In the genomic region with DNA sequence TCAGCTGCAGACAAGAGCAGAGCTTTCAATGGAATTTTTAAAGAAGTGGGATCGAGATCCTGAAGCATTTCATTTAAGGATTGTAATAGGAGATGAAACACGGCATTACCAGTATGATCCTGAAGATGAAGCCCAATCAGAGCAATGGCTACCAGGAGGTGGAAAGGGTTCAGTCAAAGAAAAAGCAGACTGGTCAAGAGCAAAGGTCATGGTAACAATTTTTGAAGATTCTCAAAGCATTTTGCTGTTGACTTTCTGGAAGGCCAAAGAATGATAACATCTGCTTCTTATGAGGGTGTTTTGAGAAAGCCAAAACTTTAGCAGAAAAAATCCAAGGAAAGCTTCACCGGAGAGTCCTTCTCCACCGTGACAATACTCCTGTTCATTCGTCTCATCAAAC, we compare ENCODE assay signal across 24 cellular contexts.
"Had no signal": no experiment of that assay in that cellular context is flagged by ENCODE, and none has a peak within 500 bp of the region (broad histone marks: within the 10 kb centered on the region; RNA-seq: fewer than 3 reads in every experiment).

No MANE protein-coding gene starts in this region.

- FAIRE-seq: frontal cortex, kidney had no signal

- H3K27me3 Mint-ChIP-seq: dendritic cell treated with granulocyte-macrophage colony-stimulating factor and Interleukin-4, amounts not matched to agents 40 ng/mL and 50 ng/mL, for 4 days; memory B cell; stimulated activated naive B cell treated with anti-CD40 and anti-IgM and Interleukin-4, amounts not matched to agents 10 μg/mL and 1 μg/mL and 100 μg/mL, for 72 hours had no signal

- H3K4me3 Mint-ChIP-seq: dendritic cell treated with granulocyte-macrophage colony-stimulating factor and Interleukin-4, amounts not matched to agents 40 ng/mL and 50 ng/mL, for 4 days; memory B cell; natural killer cell; neural crest cell; stimulated activated naive B cell treated with anti-CD40 and anti-IgM and Interleukin-4, amounts not matched to agents 10 μg/mL and 1 μg/mL and 100 μg/mL, for 72 hours; stimulated activated naive CD8-positive, alpha-beta T cell treated with anti-CD3 and anti-CD28 coated beads, Interleukin-15, Interleukin-2, amounts not matched to agents 100 ng/mL and 50 ng/mL, for 24 hours had no signal

- ATAC-seq: left lobe of liver; natural killer cell; psoas muscle; right cardiac atrium; stimulated activated naive B cell treated with anti-CD40 and anti-IgM and Interleukin-4, amounts not matched to agents 10 μg/mL and 1 μg/mL and 100 μg/mL, for 72 hours; upper lobe of right lung had no signal

- H3K4me3 ChIP-seq: colonic mucosa, esophagus squamous epithelium, lung, psoas muscle, skin epidermis, suprapubic skin, transverse colon, upper lobe of right lung, uterus had no signal

- H3K4me1 ChIP-seq: uterus had no signal

- H3K9me3 ChIP-seq: colonic mucosa, esophagus squamous epithelium, psoas muscle, suprapubic skin, transverse colon, upper lobe of right lung, uterus had no signal

- H3K36me3 ChIP-seq: colonic mucosa, esophagus squamous epithelium, suprapubic skin, transverse colon, upper lobe of right lung, uterus had no signal

- H3K36me3 Mint-ChIP-seq: memory B cell, natural killer cell had no signal

- H3K27ac Mint-ChIP-seq: dendritic cell treated with granulocyte-macrophage colony-stimulating factor and Interleukin-4, amounts not matched to agents 40 ng/mL and 50 ng/mL, for 4 days; memory B cell; natural killer cell; stimulated activated naive B cell treated with anti-CD40 and anti-IgM and Interleukin-4, amounts not matched to agents 10 μg/mL and 1 μg/mL and 100 μg/mL, for 72 hours; stimulated activated naive CD8-positive, alpha-beta T cell treated with anti-CD3 and anti-CD28 coated beads, Interleukin-15, Interleukin-2, amounts not matched to agents 100 ng/mL and 50 ng/mL, for 24 hours had no signal

- H3K27ac ChIP-seq: colonic mucosa, esophagus squamous epithelium, psoas muscle, skin epidermis, suprapubic skin, transverse colon, upper lobe of right lung, uterus had no signal

- H3K9me3 Mint-ChIP-seq: dendritic cell treated with granulocyte-macrophage colony-stimulating factor and Interleukin-4, amounts not matched to agents 40 ng/mL and 50 ng/mL, for 4 days; memory B cell; natural killer cell; neural crest cell; stimulated activated naive CD8-positive, alpha-beta T cell treated with anti-CD3 and anti-CD28 coated beads, Interleukin-15, Interleukin-2, amounts not matched to agents 100 ng/mL and 50 ng/mL, for 24 hours had no signal

- H3K27me3 ChIP-seq: colonic mucosa, esophagus squamous epithelium, suprapubic skin, transverse colon, upper lobe of right lung, uterus had no signal

- DNase-seq: colonic mucosa; effector memory CD4-positive, alpha-beta T cell; erythroblast; esophagus squamous epithelium; head of caudate nucleus; kidney; natural killer cell; psoas muscle; right cardiac atrium; stimulated activated CD4-positive, alpha-beta T cell treated with anti-CD3 and anti-CD28 coated beads, Interleukin-15, amount 100 ng/mL, for 24 hours; stimulated activated CD4-positive, alpha-beta T cell treated with anti-CD3 and anti-CD28 coated beads, Interleukin-2, amount 100 ng/mL, for 48 hours; stimulated activated naive B cell treated with anti-CD40 and anti-IgM and Interleukin-4, amounts not matched to agents 10 μg/mL and 1 μg/mL and 100 μg/mL, for 72 hours; transverse colon; upper lobe of right lung; uterus had no signal
